Comparison of ENCODE assay signal across 16 cellular contexts in genomic region chr6:69631552-69632346, GRCh38.
DNase-seq lines count a peak whose midpoint lies in the region; ATAC-seq and TF ChIP-seq lines count a peak whose summit lies in the region.
"Had no signal": no experiment of that assay in that cellular context is flagged by ENCODE, and none has a peak within 500 bp of the region (broad histone marks: within the 10 kb centered on the region; RNA-seq: fewer than 3 reads in every experiment).

No MANE protein-coding gene starts in this region.

- H2AFZ ChIP-seq in OCI-LY7 (ENCODE audit: low read length), result no peak overlapping the region

- H3K36me3 ChIP-seq in OCI-LY7 (ENCODE audit: insufficient read depth, low read length), result no peaks in the 10 kb centered on the region
- H3K36me3 ChIP-seq: pancreas had no signal

- H3K4me1 Mint-ChIP-seq in activated T-cell treated with anti-CD3 and anti-CD28 coated beads, Interleukin-2, amount 50 U/mL, for 72 hours (ENCODE audit: low read depth), result peaks cover 6% of the 10 kb centered on the region

- no peaks in the 10 kb centered on the region for H3K9me2 ChIP-seq in OCI-LY7 (ENCODE audit: insufficient read depth, low read length)

- no peaks in the 10 kb centered on the region for H3K4me1 ChIP-seq in OCI-LY7 (ENCODE audit: insufficient read depth, low read length, poor library complexity, severe bottlenecking)
- H3K4me1 ChIP-seq: pancreas had no signal

- DNase-seq in activated T-cell treated with anti-CD3 and anti-CD28 coated beads, Interleukin-2, amount 50 U/mL, for 72 hours, result peak in 1 of 2 donors; percentile 1
- no peak for DNase-seq in activated T-cell treated with anti-CD3 and anti-CD28 coated beads, Interleukin-2, amount 50 U/mL, for 1 hour
- peak; percentile 24 for DNase-seq in astrocyte of the spinal cord (ENCODE audit: low read depth, low spot score)
- DNase-seq in OCI-LY7 (ENCODE audit: low spot score), result no peak
- DNase-seq in NCI-H1092 (lab: John Stamatoyannopoulos, UW), result no peak
- no peak for DNase-seq in foreskin melanocyte
- DNase-seq in substantia nigra (lab: John Stamatoyannopoulos, UW), result no peak
- DNase-seq: activated CD4-positive, alpha-beta memory T cell treated with anti-CD3 and anti-CD28 coated beads, Interleukin-2, amount 10 ng/mL, durations not matched to agents 7 days and 5 days; IMR-90; islet precursor cell; midbrain; NCI-H1436; NCI-H526 treated with DMSO at 0.1 percent for 48 hours; pancreas; stimulated activated CD4-positive, alpha-beta T cell treated with anti-CD3 and anti-CD28 coated beads, Interleukin-12 subunit alpha, Interleukin-12 subunit beta, amount 100 ng/mL, for 4 hours had no signal

- CTCF ChIA-PET in OCI-LY7 (lab: Charles Lee; ENCODE audit: unreplicated experiment), result no interaction called here

- H3K27ac ChIP-seq in OCI-LY7 (ENCODE audit: low read depth, low read length, poor library complexity, severe bottlenecking) (no peak overlapping the region), substantia nigra (ENCODE audit: low read depth, low read length, poor library complexity, severe bottlenecking) (no peak overlapping the region)
- H3K27ac ChIP-seq: pancreas had no signal

- H3K36me3 Mint-ChIP-seq in activated T-cell treated with anti-CD3 and anti-CD28 coated beads, Interleukin-2, amount 50 U/mL, for 72 hours (ENCODE audit: insufficient read depth in 2 of 2), result peaks cover 0 to 2% of the 10 kb centered on the region in 2 donors

- H3K4me3 Mint-ChIP-seq in activated T-cell treated with anti-CD3 and anti-CD28 coated beads, Interleukin-2, amount 50 U/mL, for 72 hours, result no peak overlapping the region
- H3K4me3 Mint-ChIP-seq: activated CD4-positive, alpha-beta memory T cell treated with anti-CD3 and anti-CD28 coated beads, Interleukin-2, amount 10 ng/mL, durations not matched to agents 7 days and 5 days had no signal

- H4K20me1 ChIP-seq in OCI-LY7 (ENCODE audit: insufficient read depth, low read length), result no peaks in the 10 kb centered on the region

- in situ Hi-C loops in astrocyte of the spinal cord (cut with HindIII; ENCODE audit: low sequenced_read_pairs), result no loop called here

- no peaks in the 10 kb centered on the region for H3K9me3 ChIP-seq in OCI-LY7 (ENCODE audit: low read length)
- H3K9me3 ChIP-seq: pancreas had no signal

- no peak overlapping the region for H3K27ac Mint-ChIP-seq in activated T-cell treated with anti-CD3 and anti-CD28 coated beads, Interleukin-2, amount 50 U/mL, for 72 hours
- H3K27ac Mint-ChIP-seq: activated CD4-positive, alpha-beta memory T cell treated with anti-CD3 and anti-CD28 coated beads, Interleukin-2, amount 10 ng/mL, durations not matched to agents 7 days and 5 days had no signal

- H3K4me2 ChIP-seq in OCI-LY7 (ENCODE audit: low read length), result no peak overlapping the region

- no peak overlapping the region for H3K4me3 ChIP-seq in astrocyte of the spinal cord (ENCODE audit: low read depth, low read length)
- no peak overlapping the region for H3K4me3 ChIP-seq in OCI-LY7 (ENCODE audit: low read depth, low read length, poor library complexity, severe bottlenecking)
- H3K4me3 ChIP-seq: pancreas had no signal

- ATAC-seq in activated T-cell treated with anti-CD3 and anti-CD28 coated beads, Interleukin-2, amount 50 U/mL, for 72 hours (replicated peaks in 1 of 2), result peak; percentile 51
- ATAC-seq in HG03378 (IDR thresholded peaks at IDR 0.05; ENCODE audit: unreplicated experiment), result peak; percentile 53
- ATAC-seq: pancreas had no signal

- intact Hi-C loops in OCI-LY7 (cut with micrococcal nuclease; ENCODE audit: unreplicated experiment), result loop anchor here (10.0 kb wide), 1 partner anchor 493 kb away; no protein-coding TSS in a partner anchor

- no TSS peak for BruUV-seq in OCI-LY7 (replicated peaks; lab: Mats Ljungman, UMichigan)

- H3K79me2 ChIP-seq in OCI-LY7 (ENCODE audit: insufficient read depth, low read depth, low read length), result no peaks in the 10 kb centered on the region

- H3K27me3 Mint-ChIP-seq in activated T-cell treated with anti-CD3 and anti-CD28 coated beads, Interleukin-2, amount 50 U/mL, for 72 hours (ENCODE audit: low read depth), result peaks cover 20% of the 10 kb centered on the region

- POLR2A ChIA-PET in OCI-LY7 (lab: Charles Lee), result no interaction called here

- no peaks in the 10 kb centered on the region for H3K9me3 Mint-ChIP-seq in activated T-cell treated with anti-CD3 and anti-CD28 coated beads, Interleukin-2, amount 50 U/mL, for 72 hours
- H3K9me3 Mint-ChIP-seq: activated CD4-positive, alpha-beta memory T cell treated with anti-CD3 and anti-CD28 coated beads, Interleukin-2, amount 10 ng/mL, durations not matched to agents 7 days and 5 days had no signal

- TF ChIP-seq CTCF in astrocyte of the spinal cord (IDR thresholded peaks at IDR 0.05; ENCODE audit: low read depth, low read length) (no peak), OCI-LY7 (conservative IDR thresholded peaks at IDR 0.05; ENCODE audit: low read length) (no peak)
